In the genomic region with DNA sequence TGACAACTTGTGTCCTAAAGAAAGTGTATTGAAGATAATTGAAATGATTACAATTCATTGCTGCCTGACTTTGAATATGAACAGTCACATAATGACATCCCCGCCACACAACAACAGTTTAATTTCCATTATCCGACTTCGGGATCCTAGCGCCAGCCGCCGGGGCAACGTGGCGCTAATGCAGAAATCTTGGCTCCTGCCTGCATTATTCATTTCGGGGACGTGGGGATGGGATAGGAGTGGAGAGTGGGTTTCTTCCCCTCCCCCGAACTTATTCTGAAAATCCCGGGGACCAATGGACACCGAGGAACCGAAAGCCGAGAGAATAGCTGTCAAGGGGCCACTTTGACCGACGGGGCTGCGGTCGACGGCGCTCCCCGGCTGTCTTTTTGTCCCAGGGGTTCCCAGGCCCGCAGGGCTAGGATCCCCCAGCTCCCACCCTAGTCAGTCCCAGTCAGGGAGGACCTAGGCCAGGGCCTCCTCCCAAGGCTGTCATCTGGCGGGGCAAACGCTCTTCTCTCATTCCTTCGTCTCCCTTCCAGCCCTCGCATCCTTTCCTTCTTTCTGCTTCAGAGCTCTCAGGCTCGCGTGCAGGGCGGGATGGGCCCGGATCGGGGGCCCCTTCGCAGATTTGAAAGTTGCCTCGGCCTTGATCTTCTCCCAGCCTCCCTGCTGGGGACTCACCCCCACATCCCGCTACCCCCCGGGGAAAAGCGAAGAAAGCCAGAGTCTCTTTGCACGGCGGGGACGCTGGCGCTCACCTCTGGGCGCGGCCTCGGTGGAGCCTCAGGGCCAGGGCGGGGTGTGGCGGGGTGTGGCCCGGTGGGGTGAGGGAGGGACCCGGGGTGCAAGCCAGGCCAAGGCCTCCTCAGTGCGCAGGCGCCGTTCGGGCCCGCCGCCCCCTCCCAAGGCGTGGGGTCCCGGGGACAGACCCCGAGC, we compare ENCODE assay signal across 18 cellular contexts. TPM values are rescaled to one million over a fixed set of nuclear protein-coding genes. Genes with fewer than 3 reads are reported as not detected.
DNase-seq lines count a peak whose midpoint lies in the region; ATAC-seq and TF ChIP-seq lines count a peak whose summit lies in the region.
"Had no signal": no experiment of that assay in that cellular context is flagged by ENCODE, and none has a peak within 500 bp of the region (broad histone marks: within the 10 kb centered on the region; RNA-seq: fewer than 3 reads in every experiment).

No MANE protein-coding gene starts in this region.

- ATAC-seq in left colon (peak; percentile 46), GM21360 (IDR thresholded peaks at IDR 0.05; ENCODE audit: unreplicated experiment) (no peak)
- ATAC-seq: activated CD4-positive, CD25-positive, alpha-beta regulatory T cell treated with anti-CD3 and anti-CD28 coated beads, Interleukin-2, amount 50 U/mL, for 24 hours; gastroesophageal sphincter; left cardiac atrium had no signal

- H3K36me3 ChIP-seq in colonic mucosa = no peaks in the 10 kb centered on the region
- H3K36me3 ChIP-seq: gastroesophageal sphincter, tibial artery had no signal

- intact Hi-C loops in left colon (cut with DNase I, micrococcal nuclease) (no loop called here), colonic mucosa (cut with DNase I) (no loop called here)

- DNase-seq in AG08396 (ENCODE audit: low spot score) (peak; percentile 12), GM13977 (ENCODE audit: low spot score) (peak; percentile 31), ecto neural progenitor cell (ENCODE audit: low spot score) (peak; percentile 58), left colon (no peak), colonic mucosa (no peak), NCI-H2107 treated with DMSO at 0.1 percent for 48 hours (lab: John Stamatoyannopoulos, UW; ENCODE audit: unreplicated experiment) (no peak), cortex of kidney (lab: John Stamatoyannopoulos, UW) (no peak)
- DNase-seq: DND-41; effector CD4-positive, alpha-beta T cell; KG1; left cardiac atrium; NCI-H1417 treated with DMSO at 0.1 percent for 48 hours; NCI-H446; PC-9; tibial artery had no signal

- H3K4me3 ChIP-seq in colonic mucosa = no peak overlapping the region
- H3K4me3 ChIP-seq: gastroesophageal sphincter, PC-9, tibial artery had no signal

- TF ChIP-seq CTCF in GM13977 (IDR thresholded peaks at IDR 0.05; ENCODE audit: extremely low read depth, insufficient read depth, missing control alignments) (no peak), colonic mucosa (IDR thresholded peaks at IDR 0.05) (no peak)

- peaks cover 82% of the 10 kb centered on the region for H3K27me3 ChIP-seq in colonic mucosa

- H3K27ac ChIP-seq in colonic mucosa = no peak overlapping the region
- H3K27ac ChIP-seq: gastroesophageal sphincter, PC-9, tibial artery had no signal

- H3K4me1 ChIP-seq in colonic mucosa = no peaks in the 10 kb centered on the region

- in situ Hi-C loops in GM13977 (cut with MboI; ENCODE audit: low pct_unique_long_range_greater_than_20kb, low sequenced_read_pairs, unreplicated experiment) = no loop called here

- H3K9me3 ChIP-seq in colonic mucosa = no peaks in the 10 kb centered on the region
- H3K9me3 ChIP-seq: gastroesophageal sphincter, tibial artery had no signal

- H3K9ac ChIP-seq in colonic mucosa (ENCODE audit: low read depth in 2 of 2, low read length in 2 of 2) = no peak overlapping the region

RNA-seq across cellular contexts. Expression of a gene that starts 14.6 kb away (rescaled TPM):
- total RNA-seq in left colon (1 to 10 TPM; 1.5 to 1.8 TPM), colonic mucosa (1 to 10 TPM; 1.1 to 1.6 TPM)
- total RNA-seq: left cardiac atrium had no signal

Comparison
In these comparisons a context has a peak if more than half of its experiments do, and no peak if none do; other contexts are left out.
1. DNase-seq: peak in AG08396 (single experiment), GM13977 (single experiment) and ecto neural progenitor cell (single experiment); none in left colon (0 of 2), colonic mucosa (single experiment), NCI-H2107 treated with DMSO at 0.1 percent for 48 hours (single experiment) and cortex of kidney (single experiment).